ENCODE assay signal across 2 cellular contexts in genomic region chr6:6694368-6694780, GRCh38.
A peak's percentile ranks its signal among the peaks of the same experiment; 100 is the strongest.
TF ChIP-seq lines count a peak whose summit lies in the region.

No MANE protein-coding gene starts in this region.

TF ChIP-seq in HCT116, 20 proteins besides CTCF, POLR2A, EP300 and RAD21 (continued from another document):
- TF ChIP-seq, protein P1, sequence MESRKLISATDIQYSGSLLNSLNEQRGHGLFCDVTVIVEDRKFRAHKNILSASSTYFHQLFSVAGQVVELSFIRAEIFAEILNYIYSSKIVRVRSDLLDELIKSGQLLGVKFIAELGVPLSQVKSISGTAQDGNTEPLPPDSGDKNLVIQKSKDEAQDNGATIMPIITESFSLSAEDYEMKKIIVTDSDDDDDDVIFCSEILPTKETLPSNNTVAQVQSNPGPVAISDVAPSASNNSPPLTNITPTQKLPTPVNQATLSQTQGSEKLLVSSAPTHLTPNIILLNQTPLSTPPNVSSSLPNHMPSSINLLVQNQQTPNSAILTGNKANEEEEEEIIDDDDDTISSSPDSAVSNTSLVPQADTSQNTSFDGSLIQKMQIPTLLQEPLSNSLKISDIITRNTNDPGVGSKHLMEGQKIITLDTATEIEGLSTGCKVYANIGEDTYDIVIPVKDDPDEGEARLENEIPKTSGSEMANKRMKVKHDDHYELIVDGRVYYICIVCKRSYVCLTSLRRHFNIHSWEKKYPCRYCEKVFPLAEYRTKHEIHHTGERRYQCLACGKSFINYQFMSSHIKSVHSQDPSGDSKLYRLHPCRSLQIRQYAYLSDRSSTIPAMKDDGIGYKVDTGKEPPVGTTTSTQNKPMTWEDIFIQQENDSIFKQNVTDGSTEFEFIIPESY (IDR thresholded peaks at IDR 0.05; ENCODE audit: extremely low read depth, insufficient replicate concordance, low read length) = no peak
- TF ChIP-seq EGR1 (IDR thresholded peaks at IDR 0.05; ENCODE audit: low read depth) = no peak
- no peak for TF ChIP-seq ZNF274 (IDR thresholded peaks at IDR 0.05; ENCODE audit: low read depth, low read length)
- no peak for TF ChIP-seq SP1 (IDR thresholded peaks at IDR 0.05; ENCODE audit: low read depth)
- TF ChIP-seq SRF (IDR thresholded peaks at IDR 0.05; ENCODE audit: low read depth) = no peak
- TF ChIP-seq CEBPB (IDR thresholded peaks at IDR 0.05; ENCODE audit: low read depth) = no peak
- TF ChIP-seq JUND (IDR thresholded peaks at IDR 0.05) = no peak
- TF ChIP-seq ZFX (IDR thresholded peaks at IDR 0.05) = no peak
- no peak for TF ChIP-seq YY1 (IDR thresholded peaks at IDR 0.05; ENCODE audit: extremely low read depth, insufficient replicate concordance, low read depth, low read length)
- no peak for TF ChIP-seq EZH2phosphoT487 (IDR thresholded peaks at IDR 0.05; ENCODE audit: borderline replicate concordance)
- no peak for TF ChIP-seq ATF3 (IDR thresholded peaks at IDR 0.05)
- no peak for TF ChIP-seq FOSL1 (IDR thresholded peaks at IDR 0.05; ENCODE audit: low read depth)
TF ChIP-seq in HCT116: peak in this region for 0.

TF ChIP-seq in K562, 482 proteins besides CTCF, POLR2A, EP300 and RAD21 (continued from another document and continues in another):
- TF ChIP-seq, protein P2, sequence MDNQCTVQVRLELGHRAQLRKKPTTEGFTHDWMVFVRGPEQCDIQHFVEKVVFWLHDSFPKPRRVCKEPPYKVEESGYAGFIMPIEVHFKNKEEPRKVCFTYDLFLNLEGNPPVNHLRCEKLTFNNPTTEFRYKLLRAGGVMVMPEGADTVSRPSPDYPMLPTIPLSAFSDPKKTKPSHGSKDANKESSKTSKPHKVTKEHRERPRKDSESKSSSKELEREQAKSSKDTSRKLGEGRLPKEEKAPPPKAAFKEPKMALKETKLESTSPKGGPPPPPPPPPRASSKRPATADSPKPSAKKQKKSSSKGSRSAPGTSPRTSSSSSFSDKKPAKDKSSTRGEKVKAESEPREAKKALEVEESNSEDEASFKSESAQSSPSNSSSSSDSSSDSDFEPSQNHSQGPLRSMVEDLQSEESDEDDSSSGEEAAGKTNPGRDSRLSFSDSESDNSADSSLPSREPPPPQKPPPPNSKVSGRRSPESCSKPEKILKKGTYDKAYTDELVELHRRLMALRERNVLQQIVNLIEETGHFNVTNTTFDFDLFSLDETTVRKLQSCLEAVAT (IDR thresholded peaks at IDR 0.05) = 0 out of 4 replicates have a peak, but pooled peaks of 1 of the 2 experiments have one; percentile 8
- no peak for TF ChIP-seq HDAC2 (IDR thresholded peaks at IDR 0.05)
- TF ChIP-seq CBX2 (IDR thresholded peaks at IDR 0.05; ENCODE audit: insufficient read depth, low read length, poor library complexity, severe bottlenecking) = no peak
- no peak for TF ChIP-seq PHB (CRISPR knock-in tag; IDR thresholded peaks at IDR 0.05)
- TF ChIP-seq NRF1 (conservative IDR thresholded peaks at IDR 0.05 in 1 of 2, IDR thresholded peaks at IDR 0.05 in 1 of 2) = peak in 1 of 2 experiments; percentile 18; a peak in 1 of 4 replicates
- TF ChIP-seq BRD9 (IDR thresholded peaks at IDR 0.05; ENCODE audit: low read depth, partially characterized antibody) = peak; percentile 21
- TF ChIP-seq MIER1 (IDR thresholded peaks at IDR 0.05; ENCODE audit: low read depth) = 0 out of 2 replicates have a peak, but pooled peaks have one; percentile 28
- no peak for TF ChIP-seq LARP7 (IDR thresholded peaks at IDR 0.05)
- 0 out of 2 replicates have a peak, but pooled peaks have one; percentile 61 for TF ChIP-seq SMARCA5 (IDR thresholded peaks at IDR 0.05)
- TF ChIP-seq JUND (IDR thresholded peaks at IDR 0.05; ENCODE audit: borderline replicate concordance, low read depth, low read length) = no peak
- TF ChIP-seq JUND (tag; IDR thresholded peaks at IDR 0.05; ENCODE audit: borderline replicate concordance, low read depth, low read length) = peak; percentile 29; the same call in 1 of the 3 replicates
- TF ChIP-seq MEIS2 (IDR thresholded peaks at IDR 0.05; ENCODE audit: partially characterized antibody) = peak; percentile 79
- no peak for TF ChIP-seq SMARCC2 (IDR thresholded peaks at IDR 0.05; ENCODE audit: low read depth)
- TF ChIP-seq MTA2 (IDR thresholded peaks at IDR 0.05; ENCODE audit: low read depth) = 0 out of 2 replicates have a peak, but pooled peaks have one; percentile 12
- TF ChIP-seq, protein P3, sequence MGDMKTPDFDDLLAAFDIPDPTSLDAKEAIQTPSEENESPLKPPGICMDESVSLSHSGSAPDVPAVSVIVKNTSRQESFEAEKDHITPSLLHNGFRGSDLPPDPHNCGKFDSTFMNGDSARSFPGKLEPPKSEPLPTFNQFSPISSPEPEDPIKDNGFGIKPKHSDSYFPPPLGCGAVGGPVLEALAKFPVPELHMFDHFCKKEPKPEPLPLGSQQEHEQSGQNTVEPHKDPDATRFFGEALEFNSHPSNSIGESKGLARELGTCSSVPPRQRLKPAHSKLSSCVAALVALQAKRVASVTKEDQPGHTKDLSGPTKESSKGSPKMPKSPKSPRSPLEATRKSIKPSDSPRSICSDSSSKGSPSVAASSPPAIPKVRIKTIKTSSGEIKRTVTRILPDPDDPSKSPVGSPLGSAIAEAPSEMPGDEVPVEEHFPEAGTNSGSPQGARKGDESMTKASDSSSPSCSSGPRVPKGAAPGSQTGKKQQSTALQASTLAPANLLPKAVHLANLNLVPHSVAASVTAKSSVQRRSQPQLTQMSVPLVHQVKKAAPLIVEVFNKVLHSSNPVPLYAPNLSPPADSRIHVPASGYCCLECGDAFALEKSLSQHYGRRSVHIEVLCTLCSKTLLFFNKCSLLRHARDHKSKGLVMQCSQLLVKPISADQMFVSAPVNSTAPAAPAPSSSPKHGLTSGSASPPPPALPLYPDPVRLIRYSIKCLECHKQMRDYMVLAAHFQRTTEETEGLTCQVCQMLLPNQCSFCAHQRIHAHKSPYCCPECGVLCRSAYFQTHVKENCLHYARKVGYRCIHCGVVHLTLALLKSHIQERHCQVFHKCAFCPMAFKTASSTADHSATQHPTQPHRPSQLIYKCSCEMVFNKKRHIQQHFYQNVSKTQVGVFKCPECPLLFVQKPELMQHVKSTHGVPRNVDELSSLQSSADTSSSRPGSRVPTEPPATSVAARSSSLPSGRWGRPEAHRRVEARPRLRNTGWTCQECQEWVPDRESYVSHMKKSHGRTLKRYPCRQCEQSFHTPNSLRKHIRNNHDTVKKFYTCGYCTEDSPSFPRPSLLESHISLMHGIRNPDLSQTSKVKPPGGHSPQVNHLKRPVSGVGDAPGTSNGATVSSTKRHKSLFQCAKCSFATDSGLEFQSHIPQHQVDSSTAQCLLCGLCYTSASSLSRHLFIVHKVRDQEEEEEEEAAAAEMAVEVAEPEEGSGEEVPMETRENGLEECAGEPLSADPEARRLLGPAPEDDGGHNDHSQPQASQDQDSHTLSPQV (IDR thresholded peaks at IDR 0.05) = 0 out of 2 replicates have a peak, but pooled peaks have one; percentile 34
- TF ChIP-seq RBM15 (IDR thresholded peaks at IDR 0.05; ENCODE audit: insufficient read depth, low read length) = no peak
- TF ChIP-seq TSC22D4 (tag; IDR thresholded peaks at IDR 0.05) = no peak
- 0 out of 2 replicates have a peak, but pooled peaks have one; percentile 33 for TF ChIP-seq MYC (IDR thresholded peaks at IDR 0.05; ENCODE audit: low read depth, low read length)
- TF ChIP-seq MYC (CRISPR knock-in tag; IDR thresholded peaks at IDR 0.05; ENCODE audit: borderline replicate concordance, low read depth) = no peak
- no peak for TF ChIP-seq TCF7L2 (IDR thresholded peaks at IDR 0.05; ENCODE audit: low read depth, low read length)
- 0 out of 2 replicates have a peak, but pooled peaks have one; percentile 30 for TF ChIP-seq L3MBTL2 (IDR thresholded peaks at IDR 0.05)
- TF ChIP-seq ZNF445 (CRISPR knock-in tag; IDR thresholded peaks at IDR 0.05; ENCODE audit: low read depth) = no peak
- TF ChIP-seq ZNF766 (CRISPR knock-in tag; conservative IDR thresholded peaks at IDR 0.05) = 0 out of 2 replicates have a peak, but pooled peaks have one; percentile 7
- 0 out of 2 replicates have a peak, but pooled peaks have one; percentile 24 for TF ChIP-seq ZKSCAN1 (IDR thresholded peaks at IDR 0.05; ENCODE audit: low read depth, low read length)
- no peak for TF ChIP-seq GTF2E2 (tag; IDR thresholded peaks at IDR 0.05)
- TF ChIP-seq MAFK (IDR thresholded peaks at IDR 0.05; ENCODE audit: low read length) = no peak
- TF ChIP-seq HINFP (tag; conservative IDR thresholded peaks at IDR 0.05; ENCODE audit: low read depth) = no peak
- TF ChIP-seq, protein P4, sequence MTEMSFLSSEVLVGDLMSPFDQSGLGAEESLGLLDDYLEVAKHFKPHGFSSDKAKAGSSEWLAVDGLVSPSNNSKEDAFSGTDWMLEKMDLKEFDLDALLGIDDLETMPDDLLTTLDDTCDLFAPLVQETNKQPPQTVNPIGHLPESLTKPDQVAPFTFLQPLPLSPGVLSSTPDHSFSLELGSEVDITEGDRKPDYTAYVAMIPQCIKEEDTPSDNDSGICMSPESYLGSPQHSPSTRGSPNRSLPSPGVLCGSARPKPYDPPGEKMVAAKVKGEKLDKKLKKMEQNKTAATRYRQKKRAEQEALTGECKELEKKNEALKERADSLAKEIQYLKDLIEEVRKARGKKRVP (CRISPR knock-in tag; IDR thresholded peaks at IDR 0.05) = 0 out of 2 replicates have a peak, but pooled peaks have one; percentile 8
- 0 out of 2 replicates have a peak, but pooled peaks have one; percentile 37 for TF ChIP-seq NBN (IDR thresholded peaks at IDR 0.05; ENCODE audit: low read depth)
- TF ChIP-seq MYNN (IDR thresholded peaks at IDR 0.05) = no peak
- no peak for TF ChIP-seq MYNN (CRISPR knock-in tag; IDR thresholded peaks at IDR 0.05)
- no peak for TF ChIP-seq ZNF695 (CRISPR knock-in tag; IDR thresholded peaks at IDR 0.05)
- TF ChIP-seq CBX1 (IDR thresholded peaks at IDR 0.05; ENCODE audit: low read depth) = 0 out of 2 replicates have a peak, but pooled peaks have one; percentile 38
- TF ChIP-seq EGR1 (conservative IDR thresholded peaks at IDR 0.05) = no peak
- no peak for TF ChIP-seq PBX2 (CRISPR knock-in tag; IDR thresholded peaks at IDR 0.05; ENCODE audit: low read depth)
- peak; percentile 68 for TF ChIP-seq PBX2 (tag; conservative IDR thresholded peaks at IDR 0.05; ENCODE audit: low read depth)
- 0 out of 2 replicates have a peak, but pooled peaks have one; percentile 23 for TF ChIP-seq SMAD4 (CRISPR knock-in tag; conservative IDR thresholded peaks at IDR 0.05)
- no peak for TF ChIP-seq ARID2 (IDR thresholded peaks at IDR 0.05)
